ENCODE assay signal across 15 cellular contexts in the genomic region with DNA sequence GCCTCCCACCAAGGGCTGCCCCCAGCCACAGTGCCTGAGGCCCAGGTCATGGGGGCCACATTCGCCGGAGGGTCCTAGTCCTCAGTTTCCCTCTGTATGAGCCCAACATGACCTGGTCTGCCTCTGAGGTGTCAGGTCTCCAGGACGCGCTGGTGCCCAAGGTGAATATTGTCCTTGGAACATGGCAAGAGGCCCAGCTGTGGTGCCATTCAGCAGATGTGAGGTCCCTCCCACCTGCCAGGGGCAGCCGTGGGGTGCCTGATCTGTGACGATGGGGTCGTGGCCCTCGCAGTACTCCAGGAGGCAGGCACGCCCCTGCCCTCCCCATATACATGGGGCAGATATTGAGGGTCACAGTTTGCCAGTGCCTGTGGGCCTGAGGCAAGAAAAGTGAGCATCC.
"Had no signal": no experiment of that assay in that cellular context is flagged by ENCODE, and none has a peak within 500 bp of the region (broad histone marks: within the 10 kb centered on the region; RNA-seq: fewer than 3 reads in every experiment).

No MANE protein-coding gene starts in this region.

- H3K4me3 Mint-ChIP-seq: T-helper 17 cell had no signal

- DNase-seq: activated CD4-positive, alpha-beta T cell treated with anti-CD3 and anti-CD28 coated beads, Interleukin-2, amount 50 U/mL, for 1 hour; activated effector memory CD4-positive, alpha-beta T cell treated with anti-CD3 and anti-CD28 coated beads, Interleukin-2, amount 50 U/mL, for 16 hours; activated T-cell treated with anti-CD3 and anti-CD28 coated beads, Interleukin-2, amount 50 U/mL, for 1 hour; effector CD4-positive, alpha-beta T cell; gastrocnemius medialis; kidney; left ventricle myocardium superior; right cardiac atrium; T-helper 17 cell; transverse colon had no signal

- H3K27ac ChIP-seq: breast epithelium, epithelial cell of prostate, gastrocnemius medialis, neutrophil, transverse colon had no signal

- H3K27me3 Mint-ChIP-seq: T-helper 17 cell had no signal

- H3K4me2 ChIP-seq: smooth muscle cell had no signal

- H3K4me1 ChIP-seq: breast epithelium, gastrocnemius medialis, transverse colon had no signal

- H3K4me3 ChIP-seq: breast epithelium, gastrocnemius medialis, smooth muscle cell, transverse colon had no signal

- H3K27ac Mint-ChIP-seq: T-helper 17 cell had no signal

- ATAC-seq: gastrocnemius medialis, left ventricle myocardium superior, right cardiac atrium, T-helper 17 cell had no signal

- H3K9me3 ChIP-seq: breast epithelium, gastrocnemius medialis, neutrophil, transverse colon had no signal

- H3K9me3 Mint-ChIP-seq: activated naive CD4-positive, alpha-beta T cell treated with anti-CD3 and anti-CD28 coated beads, Interleukin-2, amount 50 U/mL, for 72 hours had no signal

- H3K27me3 ChIP-seq: breast epithelium, gastrocnemius medialis, neutrophil, transverse colon had no signal
